8 cellular contexts compared by ENCODE assay signal in the genomic region with DNA sequence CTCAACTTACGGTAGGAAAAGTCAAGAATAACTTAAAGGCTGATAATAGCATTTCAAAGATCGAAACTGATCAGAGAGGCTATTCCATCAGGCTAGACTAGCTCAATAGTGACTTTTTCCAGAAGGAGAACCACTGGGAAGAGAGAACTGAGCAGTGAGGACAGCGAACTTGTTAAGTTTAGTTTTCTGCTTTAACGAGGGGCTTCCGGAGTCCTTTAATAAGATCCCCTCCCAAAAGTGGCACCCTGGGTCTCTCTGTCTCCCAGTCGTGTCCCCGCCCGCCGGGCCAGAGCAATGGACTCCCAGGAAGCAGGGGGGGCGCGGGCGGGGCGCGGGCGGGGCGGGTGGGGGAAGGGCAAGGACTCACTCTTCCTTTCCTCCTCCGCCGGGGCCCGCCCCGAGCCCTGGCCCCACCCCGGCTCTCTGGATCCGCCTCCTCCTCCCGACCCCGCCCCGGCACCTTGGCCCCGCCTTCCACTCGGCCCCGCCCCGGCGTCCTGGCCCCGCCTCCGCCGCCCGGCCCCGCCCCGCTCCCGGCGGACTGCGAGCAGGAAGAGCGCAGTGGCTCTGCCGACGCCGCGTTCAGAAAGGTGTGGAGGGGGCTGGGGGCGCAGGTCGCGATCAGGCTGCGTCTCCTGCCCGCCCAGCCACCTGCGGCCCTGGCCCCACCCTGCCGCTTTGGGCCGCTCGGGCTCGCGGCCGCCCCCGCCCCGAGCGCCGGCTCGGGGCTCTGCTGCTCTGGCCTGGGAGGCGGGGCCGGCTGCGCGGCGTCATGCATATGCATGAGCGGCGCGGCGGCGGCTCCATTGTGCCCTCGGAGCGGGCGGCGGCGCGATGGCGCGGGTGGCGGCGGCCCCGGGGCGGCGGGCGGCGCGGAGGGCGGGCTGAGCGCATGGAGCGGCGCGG. TPM values are rescaled to one million over a fixed set of nuclear protein-coding genes. Genes with fewer than 3 reads are reported as not detected.
DNase-seq lines count a peak whose midpoint lies in the region; ATAC-seq, FAIRE-seq and TF ChIP-seq lines count a peak whose summit lies in the region.

A gene with protein sequence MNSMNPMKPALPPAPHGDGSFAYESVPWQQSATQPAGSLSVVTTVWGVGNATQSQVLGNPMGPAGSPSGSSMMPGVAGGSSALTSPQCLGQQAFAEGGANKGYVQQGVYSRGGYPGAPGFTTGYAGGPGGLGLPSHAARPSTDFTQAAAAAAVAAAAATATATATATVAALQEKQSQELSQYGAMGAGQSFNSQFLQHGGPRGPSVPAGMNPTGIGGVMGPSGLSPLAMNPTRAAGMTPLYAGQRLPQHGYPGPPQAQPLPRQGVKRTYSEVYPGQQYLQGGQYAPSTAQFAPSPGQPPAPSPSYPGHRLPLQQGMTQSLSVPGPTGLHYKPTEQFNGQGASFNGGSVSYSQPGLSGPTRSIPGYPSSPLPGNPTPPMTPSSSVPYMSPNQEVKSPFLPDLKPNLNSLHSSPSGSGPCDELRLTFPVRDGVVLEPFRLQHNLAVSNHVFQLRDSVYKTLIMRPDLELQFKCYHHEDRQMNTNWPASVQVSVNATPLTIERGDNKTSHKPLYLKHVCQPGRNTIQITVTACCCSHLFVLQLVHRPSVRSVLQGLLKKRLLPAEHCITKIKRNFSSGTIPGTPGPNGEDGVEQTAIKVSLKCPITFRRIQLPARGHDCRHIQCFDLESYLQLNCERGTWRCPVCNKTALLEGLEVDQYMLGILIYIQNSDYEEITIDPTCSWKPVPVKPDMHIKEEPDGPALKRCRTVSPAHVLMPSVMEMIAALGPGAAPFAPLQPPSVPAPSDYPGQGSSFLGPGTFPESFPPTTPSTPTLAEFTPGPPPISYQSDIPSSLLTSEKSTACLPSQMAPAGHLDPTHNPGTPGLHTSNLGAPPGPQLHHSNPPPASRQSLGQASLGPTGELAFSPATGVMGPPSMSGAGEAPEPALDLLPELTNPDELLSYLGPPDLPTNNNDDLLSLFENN (plus strand): TSS at position 806 of the 906 bp plus-strand sequence. CDS start 7,403 bp downstream, outside the sequence.

- no peaks in the 10 kb centered on the region for H3K27me3 Mint-ChIP-seq in T-helper 1 cell treated with Interleukin-12 subunit alpha and Interleukin-12 subunit beta and Interleukin-4 antibody, amounts not matched to agents 30 μg/mL and 1 μg/mL, for 36 hours (ENCODE audit: low read depth)
- H3K27me3 Mint-ChIP-seq in type B pancreatic cell, result no peaks in the 10 kb centered on the region

- intact Hi-C loops in heart right ventricle (cut with DNase I), result loop anchor here in 5 of 10 donors (1.0 to 5.0 kb wide), 7 partner anchors 48 to 161 kb away; a partner anchor contains a TSS
- intact Hi-C loops in posterior vena cava (cut with DNase I), result no loop called here

- peaks cover 9 to 53% (median 31%) of the 10 kb centered on the region in 9 donors for H3K4me1 ChIP-seq in heart right ventricle

- no peak for TF ChIP-seq CTCF in heart right ventricle (IDR thresholded peaks at IDR 0.05)
- TF ChIP-seq CTCF in type B pancreatic cell (conservative IDR thresholded peaks at IDR 0.05), result no peak

- H3K36me3 ChIP-seq in heart right ventricle, result peaks cover 0 to 10% (median 0%) of the 10 kb centered on the region in 9 donors

- peak; percentile 69; the same call in 1 of the 2 replicates for TF ChIP-seq POLR2A in GM12892 (IDR thresholded peaks at IDR 0.05; ENCODE audit: low read depth, low read length)

- peak within 1 kb of the TSS; percentile 89 for H3K4me3 Mint-ChIP-seq in T-helper 1 cell treated with Interleukin-12 subunit alpha and Interleukin-12 subunit beta and Interleukin-4 antibody, amounts not matched to agents 30 μg/mL and 1 μg/mL, for 36 hours
- H3K4me3 Mint-ChIP-seq in type B pancreatic cell, result peak within 1 kb of the TSS; percentile 90

- H3K9me3 Mint-ChIP-seq in T-helper 1 cell treated with Interleukin-12 subunit alpha and Interleukin-12 subunit beta and Interleukin-4 antibody, amounts not matched to agents 30 μg/mL and 1 μg/mL, for 36 hours, result no peaks in the 10 kb centered on the region
- no peaks in the 10 kb centered on the region for H3K9me3 Mint-ChIP-seq in type B pancreatic cell

- peaks cover 37% of the 10 kb centered on the region for H3K4me1 Mint-ChIP-seq in T-helper 1 cell treated with Interleukin-12 subunit alpha and Interleukin-12 subunit beta and Interleukin-4 antibody, amounts not matched to agents 30 μg/mL and 1 μg/mL, for 36 hours (ENCODE audit: low read depth)
- H3K4me1 Mint-ChIP-seq in type B pancreatic cell (ENCODE audit: unreplicated experiment), result peaks cover 34% of the 10 kb centered on the region

- peaks cover 23% of the 10 kb centered on the region for H3K36me3 Mint-ChIP-seq in T-helper 1 cell treated with Interleukin-12 subunit alpha and Interleukin-12 subunit beta and Interleukin-4 antibody, amounts not matched to agents 30 μg/mL and 1 μg/mL, for 36 hours (ENCODE audit: low read depth)
- peaks cover 5% of the 10 kb centered on the region for H3K36me3 Mint-ChIP-seq in type B pancreatic cell

- peak within 1 kb of the TSS; percentile 63 to 93 (median 90) for H3K4me3 ChIP-seq in heart right ventricle

- no peaks in the 10 kb centered on the region for H3K9me3 ChIP-seq in heart right ventricle

- H3K27ac ChIP-seq in heart right ventricle, result peak within 1 kb of the TSS; percentile 91 to 99 (median 98)

- H3K27me3 ChIP-seq in heart right ventricle, result no peaks in the 10 kb centered on the region

- peak within 1 kb of the TSS; percentile 96 for H3K27ac Mint-ChIP-seq in T-helper 1 cell treated with Interleukin-12 subunit alpha and Interleukin-12 subunit beta and Interleukin-4 antibody, amounts not matched to agents 30 μg/mL and 1 μg/mL, for 36 hours
- H3K27ac Mint-ChIP-seq in type B pancreatic cell, result peak within 1 kb of the TSS; percentile 82

- peak; percentile 65 for ATAC-seq in HG02840 (IDR thresholded peaks at IDR 0.05; ENCODE audit: low FRiP score, unreplicated experiment)
- ATAC-seq in heart right ventricle, result peak; percentile 98 to 99 (median 98)

- DNase-seq in GM12892 (ENCODE audit: insufficient read length) (peak; percentile 82), NCI-H146 treated with DMSO at 0.1 percent for 48 hours (lab: John Stamatoyannopoulos, UW; ENCODE audit: unreplicated experiment) (peak; percentile 68), amniotic epithelial cell (ENCODE audit: low read depth) (peak; percentile 71), heart right ventricle (peak; percentile 91 to 95), posterior vena cava (ENCODE audit: low spot score) (peak; percentile 98), type B pancreatic cell (ENCODE audit: extremely low spot score, unreplicated experiment) (peak; percentile 97)

- 2% methylated on average over 49 to 92 of the region's 92 CpGs for WGBS in heart right ventricle, 2 donors

- peak; percentile 81 for FAIRE-seq in GM12892 (lab: Jason Lieb, UNC)

RNA-seq across cellular contexts. Expression of the gene that starts here (rescaled TPM):
- 56.1 TPM for polyA plus RNA-seq in GM12892 (2012; ENCODE audit: missing spikeins)
- total RNA-seq in heart right ventricle (10 to 100 TPM; 38.9 to 80.4 (median 47.9) TPM), posterior vena cava (10 to 100 TPM; 52.2 to 67.1 TPM), type B pancreatic cell (ENCODE audit: low replicate concordance) (112 and 122 TPM in 2 replicates)
- 10 to 100 TPM; 26.3 to 87.3 TPM for polyA plus RNA-seq in heart right ventricle

Comparison
In these comparisons a context has a peak if more than half of its experiments do, and no peak if none do; other contexts are left out.
1. Peak in every context shown above with its lines: DNase-seq, ATAC-seq, H3K4me3 ChIP-seq and H3K27ac ChIP-seq.